ENCODE assay signal across 21 cellular contexts in genomic region chr7:124914298-124914697, GRCh38. TPM values are rescaled to one million over a fixed set of nuclear protein-coding genes. Genes with fewer than 3 reads are reported as not detected.
DNase-seq lines count a peak whose midpoint lies in the region; ATAC-seq and TF ChIP-seq lines count a peak whose summit lies in the region.
"Had no signal": no experiment of that assay in that cellular context is flagged by ENCODE, and none has a peak within 500 bp of the region (broad histone marks: within the 10 kb centered on the region; RNA-seq: fewer than 3 reads in every experiment).

No MANE protein-coding gene starts in this region.

- peaks cover 10% of the 10 kb centered on the region for H3K36me3 ChIP-seq in right atrium auricular region
- H3K36me3 ChIP-seq in heart left ventricle: peaks cover 0 to 27% (median 17%) of the 10 kb centered on the region in 9 donors
- peaks cover 0 to 5% of the 10 kb centered on the region in 2 donors for H3K36me3 ChIP-seq in left lung
- H3K36me3 ChIP-seq: gastrocnemius medialis, thyroid gland had no signal

- intact Hi-C loops in heart left ventricle (cut with DNase I): no loop called here
- intact Hi-C loops in left lung (cut with DNase I): no loop called here

- H3K4me3 ChIP-seq in right atrium auricular region (no peak overlapping the region), heart left ventricle (no peak overlapping the region), left lung (no peak overlapping the region)
- H3K4me3 ChIP-seq: coronary artery, gastrocnemius medialis, thyroid gland had no signal

- ATAC-seq in GM19043 (IDR thresholded peaks at IDR 0.05; ENCODE audit: low read depth, unreplicated experiment): peak; percentile 47
- peak; percentile 46 for ATAC-seq in GM21619 (IDR thresholded peaks at IDR 0.05; ENCODE audit: unreplicated experiment)
- peak; percentile 48 for ATAC-seq in HG03045 (IDR thresholded peaks at IDR 0.05; ENCODE audit: unreplicated experiment)
- no peak for ATAC-seq in heart left ventricle
- no peak for ATAC-seq in left lung
- ATAC-seq: activated T-cell treated with anti-CD3 and anti-CD28 coated beads, Interleukin-2, amount 50 U/mL, for 4 hours; gastrocnemius medialis; left colon; stimulated activated memory B cell treated with anti-CD40 and anti-IgM and Interleukin-4, amounts not matched to agents 10 μg/mL and 1 μg/mL and 100 μg/mL, for 72 hours; T-cell had no signal

- no peak overlapping the region for H3K27ac ChIP-seq in right atrium auricular region
- no peak overlapping the region for H3K27ac ChIP-seq in heart left ventricle
- H3K27ac ChIP-seq in left lung: no peak overlapping the region
- H3K27ac ChIP-seq: coronary artery, gastrocnemius medialis, thyroid gland had no signal

- DNase-seq in GM03348 (ENCODE audit: low spot score) (no peak), right atrium auricular region (ENCODE audit: low spot score) (no peak), heart left ventricle (no peak), left lung (no peak)
- DNase-seq: activated CD4-positive, alpha-beta memory T cell treated with anti-CD3 and anti-CD28 coated beads for 36 hours; activated naive CD8-positive, alpha-beta T cell treated with anti-CD3 and anti-CD28 coated beads for 36 hours; activated T-cell treated with anti-CD3 and anti-CD28 coated beads, Interleukin-2, amount 50 U/mL, for 4 hours; gastrocnemius medialis; GF-D8; left colon; midbrain; MV-4-11; NCI-H2029; NCI-H446 treated with DMSO at 0.1 percent for 48 hours; T-cell; thyroid gland had no signal

- H3K4me1 ChIP-seq in right atrium auricular region (peaks cover 0 to 4% of the 10 kb centered on the region in 2 donors), heart left ventricle (peaks cover 0 to 20% (median 3%) of the 10 kb centered on the region in 12 donors), left lung (no peaks in the 10 kb centered on the region)
- H3K4me1 ChIP-seq: gastrocnemius medialis, thyroid gland had no signal

- H3K27me3 ChIP-seq in right atrium auricular region: no peaks in the 10 kb centered on the region
- H3K27me3 ChIP-seq in heart left ventricle: no peaks in the 10 kb centered on the region
- no peaks in the 10 kb centered on the region for H3K27me3 ChIP-seq in left lung
- H3K27me3 ChIP-seq: gastrocnemius medialis, thyroid gland had no signal

- no peak for TF ChIP-seq CTCF in right atrium auricular region (IDR thresholded peaks at IDR 0.05)
- no peak for TF ChIP-seq CTCF in heart left ventricle (IDR thresholded peaks at IDR 0.05)
- TF ChIP-seq CTCF in left lung (IDR thresholded peaks at IDR 0.05): no peak

- TF ChIP-seq POLR2A in heart left ventricle (IDR thresholded peaks at IDR 0.05): no peak

- H3K9me3 ChIP-seq in right atrium auricular region (no peaks in the 10 kb centered on the region), heart left ventricle (peaks cover 0 to under 1% (median 0%) of the 10 kb centered on the region in 12 donors), left lung (no peaks in the 10 kb centered on the region)
- H3K9me3 ChIP-seq: gastrocnemius medialis, thyroid gland had no signal

- 3 to 100% (median 71%) methylated on average over 1 of the region's 1 CpG for WGBS in heart left ventricle, 4 donors

RNA-seq across cellular contexts. Expression of gene POT1, which starts 15.3 kb away (rescaled TPM):
- 10 to 100 TPM; 10.7 to 15.5 TPM for total RNA-seq in right atrium auricular region
- 10 to 100 TPM; 14.9 to 24.1 (median 17.4) TPM for total RNA-seq in heart left ventricle
- 10 to 100 TPM in 1 of 2 donors, 1 to 10 TPM in 1; 6.4 to 10.4 TPM for polyA plus RNA-seq in heart left ventricle
- 10 to 100 TPM; 16.2 to 18.1 TPM for total RNA-seq in left lung

Comparison
In these comparisons a context has a peak if more than half of its experiments do, and no peak if none do; other contexts are left out.
1. ATAC-seq: peak in GM19043 (single experiment), GM21619 (single experiment) and HG03045 (single experiment); none in heart left ventricle (0 of 4) and left lung (single experiment).